17 cellular contexts compared by ENCODE assay signal in genomic region chr4:78513411-78513975, GRCh38. TPM values are rescaled to one million over a fixed set of nuclear protein-coding genes. Genes with fewer than 3 reads are reported as not detected.
"Had no signal": no experiment of that assay in that cellular context is flagged by ENCODE, and none has a peak within 500 bp of the region (broad histone marks: within the 10 kb centered on the region; RNA-seq: fewer than 3 reads in every experiment).

No MANE protein-coding gene starts in this region.

- H3K9me3 ChIP-seq: esophagus muscularis mucosa, gastrocnemius medialis, heart right ventricle, testis, tibial nerve had no signal

- H3K4me1 ChIP-seq: esophagus muscularis mucosa, gastrocnemius medialis, testis, tibial nerve had no signal

- DNase-seq: cerebellar nuclear complex; effector memory CD8-positive, alpha-beta T cell; gastrocnemius medialis; heart right ventricle; left ventricle myocardium superior; mesendoderm; naive thymus-derived CD4-positive, alpha-beta T cell; nephron progenitor cell; stimulated activated CD4-positive, alpha-beta T cell treated with anti-CD3 and anti-CD28 coated beads, Interleukin-4, amount 100 ng/mL, for 1 hour; testis had no signal

- H3K4me1 Mint-ChIP-seq: naive thymus-derived CD4-positive, alpha-beta T cell; nephron progenitor cell; stimulated activated memory B cell treated with anti-CD40 and anti-IgM and Interleukin-4, amounts not matched to agents 10 μg/mL and 1 μg/mL and 100 μg/mL, for 72 hours had no signal

- H3K36me3 Mint-ChIP-seq: naive thymus-derived CD4-positive, alpha-beta T cell; stimulated activated memory B cell treated with anti-CD40 and anti-IgM and Interleukin-4, amounts not matched to agents 10 μg/mL and 1 μg/mL and 100 μg/mL, for 72 hours had no signal

- H3K9me3 Mint-ChIP-seq: dendritic cell treated with granulocyte-macrophage colony-stimulating factor and Interleukin-4, amounts not matched to agents 40 ng/mL and 50 ng/mL, for 4 days; effector memory CD8-positive, alpha-beta T cell; naive thymus-derived CD4-positive, alpha-beta T cell; nephron progenitor cell; stimulated activated naive CD8-positive, alpha-beta T cell treated with anti-CD3 and anti-CD28 coated beads, Interleukin-15, Interleukin-2, amounts not matched to agents 100 ng/mL and 50 ng/mL, for 24 hours had no signal

- H3K27me3 ChIP-seq: esophagus muscularis mucosa, gastrocnemius medialis, heart right ventricle, testis, tibial nerve had no signal

- H3K36me3 ChIP-seq: heart right ventricle, tibial nerve had no signal

- H3K4me3 Mint-ChIP-seq: dendritic cell treated with granulocyte-macrophage colony-stimulating factor and Interleukin-4, amounts not matched to agents 40 ng/mL and 50 ng/mL, for 4 days; effector memory CD8-positive, alpha-beta T cell; naive thymus-derived CD4-positive, alpha-beta T cell; nephron progenitor cell; stimulated activated memory B cell treated with anti-CD40 and anti-IgM and Interleukin-4, amounts not matched to agents 10 μg/mL and 1 μg/mL and 100 μg/mL, for 72 hours; stimulated activated naive CD8-positive, alpha-beta T cell treated with anti-CD3 and anti-CD28 coated beads, Interleukin-15, Interleukin-2, amounts not matched to agents 100 ng/mL and 50 ng/mL, for 24 hours had no signal

- H3K4me3 ChIP-seq: esophagus muscularis mucosa, gastrocnemius medialis, heart right ventricle, smooth muscle cell, testis, tibial nerve had no signal

- H3K27me3 Mint-ChIP-seq: dendritic cell treated with granulocyte-macrophage colony-stimulating factor and Interleukin-4, amounts not matched to agents 40 ng/mL and 50 ng/mL, for 4 days; effector memory CD8-positive, alpha-beta T cell; stimulated activated memory B cell treated with anti-CD40 and anti-IgM and Interleukin-4, amounts not matched to agents 10 μg/mL and 1 μg/mL and 100 μg/mL, for 72 hours; stimulated activated naive CD8-positive, alpha-beta T cell treated with anti-CD3 and anti-CD28 coated beads, Interleukin-15, Interleukin-2, amounts not matched to agents 100 ng/mL and 50 ng/mL, for 24 hours had no signal

- H3K27ac Mint-ChIP-seq: dendritic cell treated with granulocyte-macrophage colony-stimulating factor and Interleukin-4, amounts not matched to agents 40 ng/mL and 50 ng/mL, for 4 days; effector memory CD8-positive, alpha-beta T cell; naive thymus-derived CD4-positive, alpha-beta T cell; nephron progenitor cell; stimulated activated memory B cell treated with anti-CD40 and anti-IgM and Interleukin-4, amounts not matched to agents 10 μg/mL and 1 μg/mL and 100 μg/mL, for 72 hours; stimulated activated naive CD8-positive, alpha-beta T cell treated with anti-CD3 and anti-CD28 coated beads, Interleukin-15, Interleukin-2, amounts not matched to agents 100 ng/mL and 50 ng/mL, for 24 hours had no signal

- H3K27ac ChIP-seq: epithelial cell of prostate, esophagus muscularis mucosa, gastrocnemius medialis, heart right ventricle, testis, tibial nerve had no signal

- ATAC-seq: effector memory CD8-positive, alpha-beta T cell; gastrocnemius medialis; left ventricle myocardium superior; naive thymus-derived CD4-positive, alpha-beta T cell; stimulated activated memory B cell treated with anti-CD40 and anti-IgM and Interleukin-4, amounts not matched to agents 10 μg/mL and 1 μg/mL and 100 μg/mL, for 72 hours had no signal

RNA-seq across cellular contexts. Expression of gene ANXA3, which starts 38.1 kb away (rescaled TPM):
- polyA plus RNA-seq: naive thymus-derived CD4-positive, alpha-beta T cell had no signal
